Comparison of ENCODE assay signal across 23 cellular contexts in the genomic region with DNA sequence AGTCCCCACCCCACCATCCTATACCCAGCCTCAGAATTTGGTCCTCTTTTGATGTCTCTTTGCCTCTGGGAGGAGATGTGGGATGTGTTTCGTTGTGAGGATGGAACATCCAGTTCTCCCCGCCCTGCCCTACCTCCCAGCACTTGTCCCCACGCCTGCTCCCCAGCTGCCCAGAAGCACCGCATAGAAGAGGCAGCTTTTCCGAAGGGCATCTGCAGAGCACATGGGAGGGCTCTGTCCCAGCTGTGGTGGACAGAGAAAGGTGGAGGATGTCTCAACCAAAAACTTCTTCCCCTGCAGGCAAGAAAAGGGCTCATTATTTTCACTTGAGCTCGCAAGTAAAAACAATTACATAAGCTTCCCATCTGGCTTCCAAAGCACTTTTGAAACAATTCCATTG.
"Had no signal": no experiment of that assay in that cellular context is flagged by ENCODE, and none has a peak within 500 bp of the region (broad histone marks: within the 10 kb centered on the region; RNA-seq: fewer than 3 reads in every experiment).

No MANE protein-coding gene starts in this region.

- ATAC-seq: activated T-cell treated with anti-CD3 and anti-CD28 coated beads, Interleukin-2, amount 50 U/mL, for 72 hours; left lobe of liver had no signal

- H3K9me3 ChIP-seq: prostate gland, right atrium auricular region, suprapubic skin had no signal

- DNase-seq: activated CD4-positive, CD25-positive, alpha-beta regulatory T cell treated with anti-CD3 and anti-CD28 coated beads, Interleukin-2, amount 50 U/mL, for 72 hours; activated CD8-positive, alpha-beta memory T cell treated with anti-CD3 and anti-CD28 coated beads for 24 hours; activated CD8-positive, alpha-beta memory T cell treated with anti-CD3 and anti-CD28 coated beads, Interleukin-2, amount 50 U/mL, for 48 hours; activated effector memory CD4-positive, alpha-beta T cell treated with anti-CD3 and anti-CD28 coated beads, Interleukin-2, amount 50 U/mL, for 16 hours; activated naive CD4-positive, alpha-beta T cell treated with anti-CD3 and anti-CD28 coated beads, Interleukin-2, amount 50 U/mL, for 16 hours; activated T-cell treated with anti-CD3 and anti-CD28 coated beads, Interleukin-2, amount 50 U/mL, for 72 hours; kidney; stimulated activated CD4-positive, alpha-beta T cell treated with anti-CD3 and anti-CD28 coated beads, Interleukin-12 subunit alpha, Interleukin-12 subunit beta, amount 100 ng/mL, for 4 hours; stimulated activated CD4-positive, alpha-beta T cell treated with anti-CD3 and anti-CD28 coated beads, Interleukin-1b, Interleukin-23, amount 100 ng/mL, for 48 hours; stimulated activated CD8-positive, alpha-beta memory T cell treated with anti-CD3 and anti-CD28 coated beads, Interleukin-4, amount 100 ng/mL, for 48 hours; stimulated activated naive CD4-positive, alpha-beta T cell treated with Interleukin-2 at 50 U/mL for 16 hours; T-helper 2 cell; trophoblast cell had no signal

- H3K27ac ChIP-seq: epithelial cell of prostate, prostate gland, right atrium auricular region, suprapubic skin, VCaP had no signal

- H3K4me3 ChIP-seq: lung, prostate gland, right atrium auricular region, suprapubic skin had no signal

- FAIRE-seq: astrocyte, bronchial epithelial cell, frontal cortex, kidney had no signal

- H3K36me3 ChIP-seq: prostate gland, right atrium auricular region, suprapubic skin had no signal

- H3K4me1 ChIP-seq: prostate gland, right atrium auricular region, suprapubic skin had no signal

- H3K27me3 ChIP-seq: right atrium auricular region, suprapubic skin had no signal
